ENCODE assay signal across 8 cellular contexts in genomic region chr12:53344824-53345485, GRCh38. TPM values are rescaled to one million over a fixed set of nuclear protein-coding genes. Genes with fewer than 3 reads are reported as not detected.
DNase-seq lines count a peak whose midpoint lies in the region; TF ChIP-seq lines count a peak whose summit lies in the region.

No MANE protein-coding gene starts in this region.

- peak overlapping the region; percentile 59 for H3K27ac ChIP-seq in neural cell (ENCODE audit: low read length)
- H3K27ac ChIP-seq in stomach = peak overlapping the region; percentile 25 to 86 (median 80)

- H3K27me3 ChIP-seq in neural cell (ENCODE audit: insufficient read depth, low read depth, low read length) (no peaks in the 10 kb centered on the region), stomach (no peaks in the 10 kb centered on the region)

- H3K4me3 ChIP-seq in fibroblast of villous mesenchyme (ENCODE audit: low read depth, low read length) = peak overlapping the region; percentile 76
- peak overlapping the region; percentile 80 for H3K4me3 ChIP-seq in neural cell (ENCODE audit: low read length)
- peak overlapping the region; percentile 60 to 79 (median 64) for H3K4me3 ChIP-seq in stomach

- WGBS in stomach, 5 donors = 0 to 1% (median 0%) methylated on average over 18 to 50 of the region's 50 CpGs

- intact Hi-C loops in stomach (cut with DNase I; ENCODE audit: low total_unique reads) = no loop called here

- H3K79me2 ChIP-seq in neural cell (replicated peaks; ENCODE audit: insufficient read depth, low read length) = no peaks in the 10 kb centered on the region

- TF ChIP-seq RAD21 in neural cell (conservative IDR thresholded peaks at IDR 0.05) = peak; percentile 64

- no peak for TF ChIP-seq POLR2A in stomach (IDR thresholded peaks at IDR 0.05)

- peaks cover 12 to 18% (median 15%) of the 10 kb centered on the region in 4 donors for H3K4me1 ChIP-seq in stomach

- H3K36me3 ChIP-seq in neural cell (ENCODE audit: insufficient read depth, low read length) (no peaks in the 10 kb centered on the region), stomach (no peaks in the 10 kb centered on the region)

- H3K9me3 ChIP-seq in neural cell (ENCODE audit: low read length) = no peaks in the 10 kb centered on the region
- no peaks in the 10 kb centered on the region for H3K9me3 ChIP-seq in stomach

- H3K9me2 ChIP-seq in neural cell (ENCODE audit: insufficient read depth, low read length) = no peaks in the 10 kb centered on the region

- H3F3A ChIP-seq in neural cell (ENCODE audit: insufficient read depth, low read length, poor library complexity, severe bottlenecking) = no peaks in the 10 kb centered on the region

- H4K20me1 ChIP-seq in neural cell (ENCODE audit: insufficient read depth) = no peaks in the 10 kb centered on the region

- DNase-seq in NCI-H1417 (lab: John Stamatoyannopoulos, UW) = peak; percentile 48 to 80 (median 80)
- DNase-seq in NCI-H1417 treated with DMSO at 0.1 percent for 48 hours (lab: John Stamatoyannopoulos, UW) = no peak
- DNase-seq in HT-29 (ENCODE audit: low spot score) = peak; percentile 68
- peak; percentile 81 for DNase-seq in RPMI8226
- peak; percentile 88 for DNase-seq in activated effector memory CD4-positive, alpha-beta T cell treated with anti-CD3 and anti-CD28 coated beads, Interleukin-2, amount 50 U/mL, for 16 hours
- peak; percentile 79 for DNase-seq in fibroblast of villous mesenchyme (ENCODE audit: low read depth)
- peak; percentile 73 for DNase-seq in stomach

- H3K4me2 ChIP-seq in neural cell (ENCODE audit: low read length) = no peak overlapping the region

- TF ChIP-seq CTCF in fibroblast of villous mesenchyme (IDR thresholded peaks at IDR 0.05; ENCODE audit: insufficient read depth, low read depth, low read length) (peak; percentile 76), neural cell (IDR thresholded peaks at IDR 0.05; ENCODE audit: poor library complexity, severe bottlenecking) (peak; percentile 65), stomach (IDR thresholded peaks at IDR 0.05) (peak in 5 of 7 experiments; percentile 30 to 77 (median 69))

- TF ChIP-seq EP300 in neural cell (conservative IDR thresholded peaks at IDR 0.05; ENCODE audit: poor library complexity, severe bottlenecking) (no peak), stomach (IDR thresholded peaks at IDR 0.05) (no peak)

- peak overlapping the region; percentile 98 for H2AFZ ChIP-seq in neural cell (ENCODE audit: low read depth, low read length)

- H3K9ac ChIP-seq in neural cell (ENCODE audit: low read length) = peak overlapping the region; percentile 82

TF ChIP-seq in neural cell, 6 proteins besides CTCF, POLR2A, EP300 and RAD21:
- TF ChIP-seq TAF1 (IDR thresholded peaks at IDR 0.05; ENCODE audit: low read depth) = peak; percentile 30
- TF ChIP-seq SMC3 (conservative IDR thresholded peaks at IDR 0.05; ENCODE audit: poor library complexity) = peak; percentile 55
- TF ChIP-seq EZH2 (IDR thresholded peaks at IDR 0.05; ENCODE audit: borderline replicate concordance, insufficient read depth, low read length, poor library complexity, severe bottlenecking) = no peak
- TF ChIP-seq MXI1 (conservative IDR thresholded peaks at IDR 0.05; ENCODE audit: poor library complexity, severe bottlenecking) = no peak
- peak; percentile 50 for TF ChIP-seq POLR2AphosphoS5 (IDR thresholded peaks at IDR 0.05)
- TF ChIP-seq REST (IDR thresholded peaks at IDR 0.05; ENCODE audit: borderline replicate concordance) = peak; percentile 24

RNA-seq across cellular contexts. Expression of gene SP7, which starts 8.8 kb away (rescaled TPM):
- total RNA-seq in HT-29 (2014; rRNA removed; shearing (Covaris generic)) = not detected in 2 replicates
- total RNA-seq in fibroblast of villous mesenchyme = not detected in 2 replicates
- polyA plus RNA-seq in neural cell = not detected in 2 replicates
- not detected in 2 replicates for polyA minus RNA-seq in neural cell
- not detected for total RNA-seq in stomach
- not detected for polyA plus RNA-seq in stomach

RNA-seq across cellular contexts. Expression of gene AAAS, which starts 23.5 kb away (rescaled TPM):
- 68.4 and 70.6 TPM in 2 replicates for total RNA-seq in HT-29 (2014; rRNA removed; shearing (Covaris generic))
- total RNA-seq in fibroblast of villous mesenchyme (42.8 and 43.6 TPM in 2 replicates), stomach (10 to 100 TPM; 22.6 to 59.4 (median 43.3) TPM)
- polyA plus RNA-seq in neural cell (138 and 153 TPM in 2 replicates), stomach (10 to 100 TPM; 19.7 to 49.7 (median 19.7) TPM)
- 44.5 and 53.6 TPM in 2 replicates for polyA minus RNA-seq in neural cell

RNA-seq across cellular contexts. Expression of gene SP1, which starts 35.0 kb away (rescaled TPM):
- 52.0 and 56.5 TPM in 2 replicates for total RNA-seq in HT-29 (2014; rRNA removed; shearing (Covaris generic))
- total RNA-seq in fibroblast of villous mesenchyme (31.2 and 45.3 TPM in 2 replicates), stomach (100 to 1,000 TPM in 1 of 5 donors, 10 to 100 TPM in 4; 13.3 to 142 (median 36.8) TPM)
- polyA plus RNA-seq in neural cell (7.3 and 9.9 TPM in 2 replicates), stomach (10 to 100 TPM; 10.2 to 16.2 (median 12.2) TPM)
- polyA minus RNA-seq in neural cell = 21.4 and 29.1 TPM in 2 replicates

RNA-seq across cellular contexts. Expression of gene MYG1, which starts 45.5 kb away (rescaled TPM):
- 92.5 and 106 TPM in 2 replicates for total RNA-seq in HT-29 (2014; rRNA removed; shearing (Covaris generic))
- total RNA-seq in fibroblast of villous mesenchyme (30.2 and 39.6 TPM in 2 replicates), stomach (10 to 100 TPM; 16.0 to 33.9 (median 29.0) TPM)
- polyA plus RNA-seq in neural cell (70.5 and 84.1 TPM in 2 replicates), stomach (100 to 1,000 TPM in 1 of 3 donors, 10 to 100 TPM in 2; 89.5 to 120 (median 98.5) TPM)
- polyA minus RNA-seq in neural cell = 30.1 and 30.2 TPM in 2 replicates

RNA-seq across cellular contexts. Expression of gene PFDN5, which starts 49.6 kb away (rescaled TPM):
- 219 and 260 TPM in 2 replicates for total RNA-seq in HT-29 (2014; rRNA removed; shearing (Covaris generic))
- total RNA-seq in fibroblast of villous mesenchyme (328 and 382 TPM in 2 replicates), stomach (100 to 1,000 TPM; 207 to 623 (median 288) TPM)
- polyA plus RNA-seq in neural cell (1,371 and 1,383 TPM in 2 replicates), stomach (1,000 to 10,000 TPM; 1,294 to 1,886 (median 1,325) TPM)
- polyA minus RNA-seq in neural cell = 174 and 217 TPM in 2 replicates
